ENCODE assay signal across 1 cellular context in the genomic region with DNA sequence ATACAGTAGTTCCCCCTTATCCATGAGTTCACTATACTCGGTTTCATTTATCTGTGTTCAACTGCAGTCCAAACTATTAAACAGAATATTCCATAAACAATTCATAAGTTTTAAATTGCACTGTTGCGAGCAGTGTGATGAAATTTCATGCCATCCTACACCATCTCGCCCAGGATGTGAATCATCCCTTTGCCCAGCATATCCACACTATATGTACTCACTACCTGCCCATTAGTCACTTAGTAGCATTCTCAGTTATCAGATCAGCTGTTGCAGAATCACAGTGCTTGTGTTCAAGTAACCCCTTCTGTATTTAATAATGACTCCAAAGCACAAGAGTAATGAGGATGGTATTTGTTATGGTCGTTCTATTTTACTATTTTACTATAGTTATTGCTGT.
TF ChIP-seq lines count a peak whose summit lies in the region.

No MANE protein-coding gene starts in this region.

TF ChIP-seq in HEK293, 187 proteins besides CTCF, POLR2A, EP300 and RAD21 (continued from another document):
- TF ChIP-seq, protein P1, sequence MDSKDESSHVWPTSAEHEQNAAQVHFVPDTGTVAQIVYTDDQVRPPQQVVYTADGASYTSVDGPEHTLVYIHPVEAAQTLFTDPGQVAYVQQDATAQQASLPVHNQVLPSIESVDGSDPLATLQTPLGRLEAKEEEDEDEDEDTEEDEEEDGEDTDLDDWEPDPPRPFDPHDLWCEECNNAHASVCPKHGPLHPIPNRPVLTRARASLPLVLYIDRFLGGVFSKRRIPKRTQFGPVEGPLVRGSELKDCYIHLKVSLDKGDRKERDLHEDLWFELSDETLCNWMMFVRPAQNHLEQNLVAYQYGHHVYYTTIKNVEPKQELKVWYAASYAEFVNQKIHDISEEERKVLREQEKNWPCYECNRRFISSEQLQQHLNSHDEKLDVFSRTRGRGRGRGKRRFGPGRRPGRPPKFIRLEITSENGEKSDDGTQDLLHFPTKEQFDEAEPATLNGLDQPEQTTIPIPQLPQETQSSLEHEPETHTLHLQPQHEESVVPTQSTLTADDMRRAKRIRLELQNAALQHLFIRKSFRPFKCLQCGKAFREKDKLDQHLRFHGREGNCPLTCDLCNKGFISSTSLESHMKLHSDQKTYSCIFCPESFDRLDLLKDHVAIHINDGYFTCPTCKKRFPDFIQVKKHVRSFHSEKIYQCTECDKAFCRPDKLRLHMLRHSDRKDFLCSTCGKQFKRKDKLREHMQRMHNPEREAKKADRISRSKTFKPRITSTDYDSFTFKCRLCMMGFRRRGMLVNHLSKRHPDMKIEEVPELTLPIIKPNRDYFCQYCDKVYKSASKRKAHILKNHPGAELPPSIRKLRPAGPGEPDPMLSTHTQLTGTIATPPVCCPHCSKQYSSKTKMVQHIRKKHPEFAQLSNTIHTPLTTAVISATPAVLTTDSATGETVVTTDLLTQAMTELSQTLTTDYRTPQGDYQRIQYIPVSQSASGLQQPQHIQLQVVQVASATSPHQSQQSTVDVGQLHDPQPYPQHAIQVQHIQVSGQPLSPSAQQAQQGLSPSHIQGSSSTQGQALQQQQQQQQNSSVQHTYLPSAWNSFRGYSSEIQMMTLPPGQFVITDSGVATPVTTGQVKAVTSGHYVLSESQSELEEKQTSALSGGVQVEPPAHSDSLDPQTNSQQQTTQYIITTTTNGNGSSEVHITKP (tag by site-specific recombination; IDR thresholded peaks at IDR 0.05), result 0 out of 2 replicates have a peak, but pooled peaks have one; percentile 15
- no peak for TF ChIP-seq ZNF211 (tag by site-specific recombination; IDR thresholded peaks at IDR 0.05; ENCODE audit: low read depth)
- TF ChIP-seq, protein P2, sequence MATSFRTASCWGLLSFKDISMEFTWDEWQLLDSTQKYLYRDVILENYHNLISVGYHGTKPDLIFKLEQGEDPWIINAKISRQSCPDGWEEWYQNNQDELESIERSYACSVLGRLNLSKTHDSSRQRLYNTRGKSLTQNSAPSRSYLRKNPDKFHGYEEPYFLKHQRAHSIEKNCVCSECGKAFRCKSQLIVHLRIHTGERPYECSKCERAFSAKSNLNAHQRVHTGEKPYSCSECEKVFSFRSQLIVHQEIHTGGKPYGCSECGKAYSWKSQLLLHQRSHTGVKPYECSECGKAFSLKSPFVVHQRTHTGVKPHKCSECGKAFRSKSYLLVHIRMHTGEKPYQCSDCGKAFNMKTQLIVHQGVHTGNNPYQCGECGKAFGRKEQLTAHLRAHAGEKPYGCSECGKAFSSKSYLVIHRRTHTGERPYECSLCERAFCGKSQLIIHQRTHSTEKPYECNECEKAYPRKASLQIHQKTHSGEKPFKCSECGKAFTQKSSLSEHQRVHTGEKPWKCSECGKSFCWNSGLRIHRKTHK (tag by site-specific recombination; IDR thresholded peaks at IDR 0.05), result no peak
